Comparison of ENCODE assay signal across 8 cellular contexts in the genomic region with DNA sequence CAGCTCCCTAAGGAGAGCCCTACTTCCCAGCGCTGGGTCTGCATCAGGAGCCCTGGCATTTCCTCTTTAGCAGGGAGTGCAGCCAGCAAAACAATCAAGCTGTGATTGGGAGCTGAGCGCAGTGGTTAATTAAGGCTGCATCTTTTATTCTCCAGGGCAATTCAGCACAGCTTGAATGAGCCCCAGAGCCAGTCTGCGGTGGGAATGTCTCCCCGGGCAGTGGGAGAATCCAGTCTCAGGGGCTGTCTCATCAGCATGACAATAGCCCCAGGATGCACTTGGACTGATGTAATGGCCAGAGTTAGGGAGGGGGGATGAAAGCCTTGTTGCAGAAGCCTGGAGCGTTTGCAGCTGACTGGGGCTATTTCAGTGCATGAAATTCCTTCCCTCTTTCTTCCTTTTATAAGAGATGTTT.
DNase-seq lines count a peak whose midpoint lies in the region; ATAC-seq and TF ChIP-seq lines count a peak whose summit lies in the region.

No MANE protein-coding gene starts in this region.

- DNase-seq in ELF-1 (ENCODE audit: low read depth, low spot score): peak; percentile 98
- DNase-seq in NCI-H2107 (lab: John Stamatoyannopoulos, UW): peak; percentile 67
- DNase-seq in choroid plexus epithelial cell (ENCODE audit: low read depth): peak; percentile 47
- peak; percentile 49 for DNase-seq in neural crest cell (ENCODE audit: low read depth, low spot score)
- no peak for DNase-seq in stimulated activated naive B cell treated with anti-CD40 and anti-IgM and Interleukin-4, amounts not matched to agents 10 μg/mL and 1 μg/mL and 100 μg/mL, for 72 hours
- no peak for DNase-seq in GM20000 (ENCODE audit: low spot score)
- no peak for DNase-seq in kidney tubule cell (ENCODE audit: low spot score)
- no peak for DNase-seq in SW 1271 (lab: John Stamatoyannopoulos, UW)

- peaks cover 76% of the 10 kb centered on the region for H3K4me1 Mint-ChIP-seq in neural crest cell
- no peaks in the 10 kb centered on the region for H3K4me1 Mint-ChIP-seq in stimulated activated naive B cell treated with anti-CD40 and anti-IgM and Interleukin-4, amounts not matched to agents 10 μg/mL and 1 μg/mL and 100 μg/mL, for 72 hours

- H3K4me3 Mint-ChIP-seq in neural crest cell: peak overlapping the region; percentile 65
- H3K4me3 Mint-ChIP-seq in stimulated activated naive B cell treated with anti-CD40 and anti-IgM and Interleukin-4, amounts not matched to agents 10 μg/mL and 1 μg/mL and 100 μg/mL, for 72 hours: no peak overlapping the region

- no peaks in the 10 kb centered on the region for H3K36me3 Mint-ChIP-seq in neural crest cell (ENCODE audit: low read depth)
- no peaks in the 10 kb centered on the region for H3K36me3 Mint-ChIP-seq in stimulated activated naive B cell treated with anti-CD40 and anti-IgM and Interleukin-4, amounts not matched to agents 10 μg/mL and 1 μg/mL and 100 μg/mL, for 72 hours

- no peaks in the 10 kb centered on the region for H3K9me3 Mint-ChIP-seq in neural crest cell
- peaks cover 0 to 2% of the 10 kb centered on the region in 2 donors for H3K9me3 Mint-ChIP-seq in stimulated activated naive B cell treated with anti-CD40 and anti-IgM and Interleukin-4, amounts not matched to agents 10 μg/mL and 1 μg/mL and 100 μg/mL, for 72 hours

- H3K27me3 Mint-ChIP-seq in neural crest cell (ENCODE audit: low read depth): no peaks in the 10 kb centered on the region
- peaks cover 0 to 5% of the 10 kb centered on the region in 2 donors for H3K27me3 Mint-ChIP-seq in stimulated activated naive B cell treated with anti-CD40 and anti-IgM and Interleukin-4, amounts not matched to agents 10 μg/mL and 1 μg/mL and 100 μg/mL, for 72 hours

- TF ChIP-seq CTCF in choroid plexus epithelial cell (conservative IDR thresholded peaks at IDR 0.05; ENCODE audit: low read depth, low read length): no peak
- no peak for TF ChIP-seq CTCF in neural crest cell (conservative IDR thresholded peaks at IDR 0.05)
- no peak for TF ChIP-seq CTCF in GM20000 (IDR thresholded peaks at IDR 0.05; ENCODE audit: extremely low read depth, missing control alignments)

- H3K4me3 ChIP-seq in choroid plexus epithelial cell (ENCODE audit: low read depth, low read length): no peak overlapping the region

- no peak for ATAC-seq in stimulated activated naive B cell treated with anti-CD40 and anti-IgM and Interleukin-4, amounts not matched to agents 10 μg/mL and 1 μg/mL and 100 μg/mL, for 72 hours (replicated peaks)

- H3K27ac Mint-ChIP-seq in neural crest cell (ENCODE audit: unreplicated experiment): peak overlapping the region; percentile 82
- H3K27ac Mint-ChIP-seq in stimulated activated naive B cell treated with anti-CD40 and anti-IgM and Interleukin-4, amounts not matched to agents 10 μg/mL and 1 μg/mL and 100 μg/mL, for 72 hours: no peak overlapping the region

Comparison
In these comparisons a context has a peak if more than half of its experiments do, and no peak if none do; other contexts are left out.
1. DNase-seq: peak in ELF-1 (single experiment), NCI-H2107 (single experiment), choroid plexus epithelial cell (single experiment) and neural crest cell (single experiment); none in stimulated activated naive B cell treated with anti-CD40 and anti-IgM and Interleukin-4, amounts not matched to agents 10 μg/mL and 1 μg/mL and 100 μg/mL, for 72 hours (single experiment), GM20000 (single experiment), kidney tubule cell (single experiment) and SW 1271 (0 of 2).